27 cellular contexts compared by ENCODE assay signal in genomic region chr1:231686384-231686783, GRCh38.
"Had no signal": no experiment of that assay in that cellular context is flagged by ENCODE, and none has a peak within 500 bp of the region (broad histone marks: within the 10 kb centered on the region; RNA-seq: fewer than 3 reads in every experiment).

No MANE protein-coding gene starts in this region.

- H2AFZ ChIP-seq: neural progenitor cell, parathyroid adenoma had no signal

- H3K9me3 ChIP-seq: ovary, psoas muscle, right lobe of liver, suprapubic skin, testis, tibial artery, upper lobe of right lung, uterus had no signal

- H3K4me1 ChIP-seq: parathyroid adenoma, right lobe of liver, sigmoid colon, testis, upper lobe of right lung, uterus had no signal

- H3K27ac ChIP-seq: neural progenitor cell, ovary, parathyroid adenoma, psoas muscle, right lobe of liver, sigmoid colon, suprapubic skin, testis, tibial artery, upper lobe of right lung, uterus had no signal

- H3K4me2 ChIP-seq: neural progenitor cell had no signal

- DNase-seq: natural killer cell; occipital lobe; ovary; posterior cingulate gyrus; psoas muscle; right cardiac atrium; right lobe of liver; sigmoid colon; small intestine; stimulated activated CD4-positive, alpha-beta T cell treated with anti-CD3 and anti-CD28 coated beads, Interleukin-12 subunit alpha, Interleukin-12 subunit beta, amount 100 ng/mL, for 4 hours; stimulated activated CD4-positive, alpha-beta T cell treated with anti-CD3 and anti-CD28 coated beads, Interleukin-1b, Interleukin-23, amount 100 ng/mL, for 48 hours; stimulated activated CD4-positive, alpha-beta T cell treated with anti-CD3 and anti-CD28 coated beads, Interleukin-4, amount 100 ng/mL, for 1 hour; stimulated activated CD4-positive, alpha-beta T cell treated with anti-CD3 and anti-CD28 coated beads, Interleukin-4, amount 100 ng/mL, for 4 hours; stimulated activated CD8-positive, alpha-beta memory T cell treated with anti-CD3 and anti-CD28 coated beads, Interleukin-4, amount 100 ng/mL, for 48 hours; stimulated activated naive CD4-positive, alpha-beta T cell; stimulated activated naive CD8-positive, alpha-beta T cell treated with anti-CD3 and anti-CD28 coated beads, Interleukin-15, amount 100 ng/mL, for 72 hours; stimulated activated naive CD8-positive, alpha-beta T cell treated with anti-CD3 and anti-CD28 coated beads, Interleukin-15, Interleukin-2, amounts not matched to agents 100 U/mL and 50 U/mL, for 24 hours; substantia nigra; testis; tibial artery; transverse colon; upper lobe of right lung; uterus had no signal

- ATAC-seq: natural killer cell; psoas muscle; right cardiac atrium; right lobe of liver; stimulated activated memory B cell treated with anti-CD40 and anti-IgM and Interleukin-4, amounts not matched to agents 10 μg/mL and 1 μg/mL and 100 μg/mL, for 72 hours; stimulated activated naive CD8-positive, alpha-beta T cell treated with anti-CD3 and anti-CD28 coated beads, Interleukin-15, amount 100 ng/mL, for 72 hours; stimulated activated naive CD8-positive, alpha-beta T cell treated with anti-CD3 and anti-CD28 coated beads, Interleukin-15, Interleukin-2, amounts not matched to agents 100 U/mL and 50 U/mL, for 24 hours; upper lobe of right lung had no signal

- H3K36me3 ChIP-seq: neural progenitor cell, ovary, right lobe of liver, sigmoid colon, suprapubic skin, tibial artery, transverse colon, upper lobe of right lung, uterus had no signal

- FAIRE-seq: small intestine had no signal

- H3K9ac ChIP-seq: neural progenitor cell, parathyroid adenoma had no signal

- H3K4me3 ChIP-seq: neural progenitor cell, ovary, psoas muscle, right lobe of liver, sigmoid colon, suprapubic skin, testis, tibial artery, transverse colon, upper lobe of right lung, uterus had no signal

- H3K79me2 ChIP-seq: parathyroid adenoma had no signal

- H3K27me3 ChIP-seq: neural progenitor cell, ovary, right lobe of liver, sigmoid colon, suprapubic skin, testis, tibial artery, transverse colon, upper lobe of right lung, uterus had no signal
